In genomic region chr20:61630816-61631215, GRCh38 we compare ENCODE assay signal across 26 cellular contexts.
"Had no signal": no experiment of that assay in that cellular context is flagged by ENCODE, and none has a peak within 500 bp of the region (broad histone marks: within the 10 kb centered on the region; RNA-seq: fewer than 3 reads in every experiment).

No MANE protein-coding gene starts in this region.

- H3K27ac ChIP-seq: heart right ventricle, hepatocyte, left lung, lower lobe of right lung, ovary, right atrium auricular region, skin epidermis, stomach, testis, thyroid gland, transverse colon, upper lobe of right lung had no signal

- H3K36me3 ChIP-seq: heart right ventricle, left lung, lower lobe of right lung, ovary, right atrium auricular region, stomach, thyroid gland, transverse colon, upper lobe of right lung had no signal

- H3K9me3 ChIP-seq: heart right ventricle, lower lobe of right lung, ovary, right atrium auricular region, testis, thyroid gland, transverse colon, upper lobe of right lung had no signal

- DNase-seq: heart right ventricle; kidney glomerular epithelial cell; left colon; left lung; lower lobe of right lung; mammary epithelial cell; mesenchymal stem cell; ovary; stimulated activated CD4-positive, alpha-beta T cell treated with anti-CD3 and anti-CD28 coated beads, Interleukin-12 subunit alpha, Interleukin-12 subunit beta, amount 100 ng/mL, for 4 hours; stimulated activated CD4-positive, alpha-beta T cell treated with anti-CD3 and anti-CD28 coated beads, Interleukin-15, amount 100 ng/mL, for 24 hours; stimulated activated CD4-positive, alpha-beta T cell treated with anti-CD3 and anti-CD28 coated beads, Interleukin-2, amount 100 ng/mL, for 24 hours; stimulated activated CD4-positive, alpha-beta T cell treated with anti-CD3 and anti-CD28 coated beads, Interleukin-4, amount 100 ng/mL, for 1 hour; stimulated activated naive B cell treated with anti-CD40 and anti-IgM and Interleukin-4, amounts not matched to agents 10 μg/mL and 1 μg/mL and 100 μg/mL, for 72 hours; stimulated activated naive CD8-positive, alpha-beta T cell treated with anti-CD3 and anti-CD28 coated beads, Interleukin-15, Interleukin-2, amounts not matched to agents 100 U/mL and 50 U/mL, for 24 hours; stomach; testis; thyroid gland; transverse colon; upper lobe of right lung had no signal

- H3K4me1 ChIP-seq: left lung, lower lobe of right lung, thyroid gland, transverse colon, upper lobe of right lung had no signal

- H3K4me2 ChIP-seq: hepatocyte had no signal

- H3K27me3 ChIP-seq: hepatocyte, ovary, right atrium auricular region, testis, thyroid gland, transverse colon, upper lobe of right lung had no signal

- H3K79me2 ChIP-seq: hepatocyte had no signal

- H3K4me3 ChIP-seq: heart right ventricle, hepatocyte, left lung, lower lobe of right lung, ovary, right atrium auricular region, skin epidermis, stomach, testis, thyroid gland, transverse colon, upper lobe of right lung had no signal

- FAIRE-seq: keratinocyte, urothelium cell line had no signal

- ATAC-seq: heart right ventricle; left colon; left lung; lower lobe of right lung; naive thymus-derived CD8-positive, alpha-beta T cell; sciatic nerve; stimulated activated naive B cell treated with anti-CD40 and anti-IgM and Interleukin-4, amounts not matched to agents 10 μg/mL and 1 μg/mL and 100 μg/mL, for 72 hours; stimulated activated naive CD8-positive, alpha-beta T cell treated with anti-CD3 and anti-CD28 coated beads, Interleukin-15, Interleukin-2, amounts not matched to agents 100 U/mL and 50 U/mL, for 24 hours; upper lobe of right lung had no signal

- H2AFZ ChIP-seq: hepatocyte had no signal
